ENCODE assay signal across 19 cellular contexts in the genomic region with DNA sequence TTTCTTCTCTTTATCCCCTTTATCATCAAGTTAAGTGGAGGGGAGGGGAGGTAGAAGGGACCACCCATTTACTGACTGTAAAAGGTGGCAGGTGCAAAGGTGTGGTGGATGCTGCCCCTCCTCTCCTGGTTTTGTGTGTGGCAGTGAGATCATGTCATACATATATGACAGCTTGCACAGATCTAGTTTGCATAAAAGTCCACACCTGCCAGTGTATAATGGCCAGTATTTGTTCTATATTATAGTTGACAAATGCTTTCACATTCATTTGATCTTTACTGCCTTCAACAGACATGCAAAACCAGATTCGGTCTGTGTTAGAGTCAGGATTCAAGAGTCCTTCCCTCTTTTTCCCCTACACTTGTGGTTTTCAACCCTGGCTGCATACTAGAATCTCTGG. TPM values are rescaled to one million over a fixed set of nuclear protein-coding genes. Genes with fewer than 3 reads are reported as not detected.
"Had no signal": no experiment of that assay in that cellular context is flagged by ENCODE, and none has a peak within 500 bp of the region (broad histone marks: within the 10 kb centered on the region; RNA-seq: fewer than 3 reads in every experiment).

No MANE protein-coding gene starts in this region.

- H3K9me3 ChIP-seq: esophagus squamous epithelium, left lung, lower lobe of right lung, suprapubic skin, tibial nerve had no signal

- H3K27ac ChIP-seq: esophagus squamous epithelium, left lung, lower lobe of right lung, suprapubic skin, tibial nerve had no signal

- H3K27me3 ChIP-seq: esophagus squamous epithelium, suprapubic skin, tibial nerve had no signal

- H3K36me3 ChIP-seq: esophagus squamous epithelium, left lung, lower lobe of right lung, suprapubic skin, tibial nerve had no signal

- DNase-seq: activated B cell treated with CpG ODN at 0.5 μM for 24 hours; activated CD8-positive, alpha-beta memory T cell treated with anti-CD3 and anti-CD28 coated beads, Interleukin-2, amount 10 ng/mL, durations not matched to agents 7 days and 5 days; activated CD8-positive, alpha-beta T cell treated with anti-CD3 and anti-CD28 coated beads, Interleukin-2, amount 10 ng/mL, durations not matched to agents 7 days and 5 days; activated naive CD4-positive, alpha-beta T cell; activated T-cell treated with anti-CD3 and anti-CD28 coated beads, Interleukin-2, amount 50 U/mL, for 48 hours; effector CD4-positive, alpha-beta T cell; esophagus squamous epithelium; foreskin melanocyte; kidney glomerular epithelial cell; left lung; lower lobe of right lung; posterior cingulate gyrus; right cardiac atrium; stimulated activated naive CD4-positive, alpha-beta T cell had no signal

- ATAC-seq: activated CD8-positive, alpha-beta memory T cell treated with anti-CD3 and anti-CD28 coated beads, Interleukin-2, amount 10 ng/mL, durations not matched to agents 7 days and 5 days; left lung; lower lobe of right lung; natural killer cell treated with Interleukin-12 subunit alpha and Interleukin-12 subunit beta and Interleukin-15 and Interleukin-18, amount 100 ng/mL, for 72 hours; right cardiac atrium had no signal

- H3K4me1 ChIP-seq: left lung, lower lobe of right lung, suprapubic skin, tibial nerve had no signal

- H3K4me3 ChIP-seq: esophagus squamous epithelium, left lung, lower lobe of right lung, suprapubic skin, tibial nerve had no signal

- FAIRE-seq: bronchial epithelial cell, colon had no signal

RNA-seq across cellular contexts. Expression of a gene that starts 55.1 kb away (rescaled TPM):
- total RNA-seq: activated CD8-positive, alpha-beta memory T cell treated with anti-CD3 and anti-CD28 coated beads, Interleukin-2, amount 10 ng/mL, durations not matched to agents 7 days and 5 days had no signal
